Comparison of ENCODE assay signal across 31 cellular contexts in the genomic region with DNA sequence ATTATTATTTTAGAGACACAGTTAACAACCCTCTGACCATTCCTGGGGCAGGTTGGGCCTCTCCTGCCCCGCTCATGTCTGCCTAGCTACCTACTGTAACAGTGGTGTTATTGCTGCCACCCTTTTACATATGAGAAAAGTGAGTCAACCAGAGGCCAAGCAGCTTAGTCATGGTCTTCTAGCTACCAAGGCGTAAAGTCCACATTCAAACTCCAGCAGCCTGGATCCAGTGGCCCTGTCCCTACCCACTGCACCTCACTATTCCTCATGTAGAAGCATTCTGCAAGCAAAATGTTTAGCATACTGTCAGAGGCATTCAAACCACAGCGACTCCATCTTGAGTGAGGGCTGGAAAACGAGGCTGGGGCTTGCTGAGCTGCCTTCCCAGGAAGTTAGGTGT.
DNase-seq lines count a peak whose midpoint lies in the region; FAIRE-seq and TF ChIP-seq lines count a peak whose summit lies in the region.
"Had no signal": no experiment of that assay in that cellular context is flagged by ENCODE, and none has a peak within 500 bp of the region (broad histone marks: within the 10 kb centered on the region; RNA-seq: fewer than 3 reads in every experiment).

No MANE protein-coding gene starts in this region.

- no peaks in the 10 kb centered on the region for H3K36me3 ChIP-seq in SK-N-SH (replicated peaks in 1 of 2; ENCODE audit: control insufficient read depth in 1 of 2, insufficient read depth in 2 of 2, low read length in 1 of 2)
- H3K36me3 ChIP-seq: esophagus muscularis mucosa, neutrophil had no signal

- CTCF ChIA-PET in HEK293T (lab: Yijun Ruan, JAX) (no interaction called here), SK-N-SH (lab: Yijun Ruan, JAX) (no interaction called here)

- peak; percentile 87 for FAIRE-seq in RCC 7860 (lab: Jason Lieb, UNC)
- FAIRE-seq: GM12878 had no signal

- WGBS in SK-N-SH (ENCODE audit: low lambda C conversion rate), result 4% methylated on average over 4 of the region's 4 CpGs

- no peak overlapping the region for H3K4me2 ChIP-seq in SK-N-SH

- H2AFZ ChIP-seq in SK-N-SH (ENCODE audit: low read depth), result no peak overlapping the region

- no peak overlapping the region for H3K4me3 ChIP-seq in retinal pigment epithelial cell (ENCODE audit: low read length)
- H3K4me3 ChIP-seq in SK-N-SH (ENCODE audit: low read depth in 2 of 2, low read length in 1 of 2), result no peak overlapping the region
- H3K4me3 ChIP-seq: esophagus muscularis mucosa, GM12878, lung, psoas muscle, skin epidermis had no signal

- no peaks in the 10 kb centered on the region for H3K79me2 ChIP-seq in SK-N-SH (ENCODE audit: insufficient read depth)

- no peak for TF ChIP-seq RAD21 in SK-N-SH (IDR thresholded peaks at IDR 0.05; ENCODE audit: low read length)

- H4K20me1 ChIP-seq in SK-N-SH (ENCODE audit: insufficient read depth), result no peaks in the 10 kb centered on the region

- H3K27me3 ChIP-seq in SK-N-SH (ENCODE audit: insufficient read depth), result no peaks in the 10 kb centered on the region

- DNase-seq in HT1080 (ENCODE audit: low read depth), result peak; percentile 72
- peak; percentile 93 for DNase-seq in RCC 7860 (ENCODE audit: low spot score)
- peak; percentile 0 for DNase-seq in glomerular visceral epithelial cell (ENCODE audit: extremely low spot score)
- DNase-seq in retinal pigment epithelial cell (ENCODE audit: low read depth), result peak; percentile 5
- no peak for DNase-seq in stimulated activated CD4-positive, alpha-beta T cell treated with anti-CD3 and anti-CD28 coated beads, Interleukin-4, amount 100 ng/mL, for 1 hour
- no peak for DNase-seq in HEK293T (ENCODE audit: extremely low spot score)
- no peak for DNase-seq in activated naive CD4-positive, alpha-beta T cell treated with Interleukin-2 at 50 U/mL for 16 hours
- no peak for DNase-seq in SK-N-SH
- DNase-seq: activated CD4-positive, alpha-beta memory T cell treated with anti-CD3 and anti-CD28 coated beads, Interleukin-2, amount 10 ng/mL, durations not matched to agents 7 days and 5 days; activated CD4-positive, CD25-positive, alpha-beta regulatory T cell treated with anti-CD3 and anti-CD28 coated beads, Interleukin-2, amount 50 U/mL, for 72 hours; activated gamma-delta T cell treated with Interleukin-2 at 50 U/mL for 16 hours; AML-193; CD8-positive, alpha-beta T cell; DMS79 treated with DMSO at 0.1 percent for 48 hours; effector memory CD4-positive, alpha-beta T cell; foreskin melanocyte; H7; Kasumi-1; NCI-H1092 treated with DMSO at 0.1 percent for 48 hours; NCI-H2029 treated with DMSO at 0.1 percent for 48 hours; NCI-H345; NCI-H774; psoas muscle; SHP77 treated with DMSO at 0.1 percent for 48 hours; stimulated activated CD4-positive, alpha-beta T cell treated with anti-CD3 and anti-CD28 coated beads, Interleukin-1b, Interleukin-23, amount 100 ng/mL, for 48 hours; T-cell had no signal

- POLR2A ChIA-PET in HEK293T (lab: Yijun Ruan, JAX), result no interaction called here
- POLR2A ChIA-PET in SK-N-SH (lab: Yijun Ruan, JAX), result no interaction called here

- no peak for TF ChIP-seq CTCF in retinal pigment epithelial cell (conservative IDR thresholded peaks at IDR 0.05; ENCODE audit: low read depth, low read length)
- no peak for TF ChIP-seq CTCF in SK-N-SH (IDR thresholded peaks at IDR 0.05)

- H3K4me1 ChIP-seq in SK-N-SH (ENCODE audit: control insufficient read depth in 1 of 2, insufficient read depth in 2 of 2, low read depth in 1 of 2, low read length in 1 of 2), result no peaks in the 10 kb centered on the region
- H3K4me1 ChIP-seq: esophagus muscularis mucosa, psoas muscle had no signal

- no peaks in the 10 kb centered on the region for H3F3A ChIP-seq in SK-N-SH (replicated peaks; ENCODE audit: insufficient read depth)

- no peak for TF ChIP-seq EP300 in SK-N-SH (IDR thresholded peaks at IDR 0.05; ENCODE audit: borderline replicate concordance in 1 of 2, low read depth in 1 of 2, low read length in 1 of 2)

- H3K9ac ChIP-seq in SK-N-SH, result no peak overlapping the region

- no peak overlapping the region for H3K27ac ChIP-seq in SK-N-SH (ENCODE audit: low read depth in 2 of 2, low read length in 1 of 2)
- H3K27ac ChIP-seq: esophagus muscularis mucosa, neutrophil, psoas muscle, skin epidermis had no signal

- no peaks in the 10 kb centered on the region for H3K9me2 ChIP-seq in SK-N-SH

- H3K9me3 ChIP-seq in SK-N-SH, result no peaks in the 10 kb centered on the region
- H3K9me3 ChIP-seq: esophagus muscularis mucosa, neutrophil, psoas muscle had no signal

TF ChIP-seq in HEK293T, 16 proteins besides CTCF, POLR2A, EP300 and RAD21:
- no peak for TF ChIP-seq SUZ12 (IDR thresholded peaks at IDR 0.05)
- no peak for TF ChIP-seq HDGF (IDR thresholded peaks at IDR 0.05; ENCODE audit: borderline replicate concordance)
- no peak for TF ChIP-seq FOXM1 (IDR thresholded peaks at IDR 0.05; ENCODE audit: borderline replicate concordance)
- TF ChIP-seq ARNT (IDR thresholded peaks at IDR 0.05), result no peak
- no peak for TF ChIP-seq FOXK2 (IDR thresholded peaks at IDR 0.05)
- TF ChIP-seq CTBP1 (IDR thresholded peaks at IDR 0.05; ENCODE audit: borderline replicate concordance), result no peak

TF ChIP-seq in SK-N-SH, 30 proteins besides CTCF, POLR2A, EP300 and RAD21:
- TF ChIP-seq FOSL2 (IDR thresholded peaks at IDR 0.05; ENCODE audit: borderline replicate concordance, low read depth) (no peak), FOXM1 (IDR thresholded peaks at IDR 0.05; ENCODE audit: low read depth) (no peak), MEF2A (IDR thresholded peaks at IDR 0.05; ENCODE audit: borderline replicate concordance, low read depth) (no peak), MXI1 (IDR thresholded peaks at IDR 0.05; ENCODE audit: low read depth, low read length) (no peak)

Comparison
In these comparisons a context has a peak if more than half of its experiments do, and no peak if none do; other contexts are left out.
1. DNase-seq: peak in HT1080 (single experiment), RCC 7860 (single experiment), glomerular visceral epithelial cell (single experiment) and retinal pigment epithelial cell (single experiment); none in stimulated activated CD4-positive, alpha-beta T cell treated with anti-CD3 and anti-CD28 coated beads, Interleukin-4, amount 100 ng/mL, for 1 hour (single experiment), HEK293T (single experiment), activated naive CD4-positive, alpha-beta T cell treated with Interleukin-2 at 50 U/mL for 16 hours (single experiment) and SK-N-SH (single experiment).